Comparison of ENCODE assay signal across 13 cellular contexts in the genomic region with DNA sequence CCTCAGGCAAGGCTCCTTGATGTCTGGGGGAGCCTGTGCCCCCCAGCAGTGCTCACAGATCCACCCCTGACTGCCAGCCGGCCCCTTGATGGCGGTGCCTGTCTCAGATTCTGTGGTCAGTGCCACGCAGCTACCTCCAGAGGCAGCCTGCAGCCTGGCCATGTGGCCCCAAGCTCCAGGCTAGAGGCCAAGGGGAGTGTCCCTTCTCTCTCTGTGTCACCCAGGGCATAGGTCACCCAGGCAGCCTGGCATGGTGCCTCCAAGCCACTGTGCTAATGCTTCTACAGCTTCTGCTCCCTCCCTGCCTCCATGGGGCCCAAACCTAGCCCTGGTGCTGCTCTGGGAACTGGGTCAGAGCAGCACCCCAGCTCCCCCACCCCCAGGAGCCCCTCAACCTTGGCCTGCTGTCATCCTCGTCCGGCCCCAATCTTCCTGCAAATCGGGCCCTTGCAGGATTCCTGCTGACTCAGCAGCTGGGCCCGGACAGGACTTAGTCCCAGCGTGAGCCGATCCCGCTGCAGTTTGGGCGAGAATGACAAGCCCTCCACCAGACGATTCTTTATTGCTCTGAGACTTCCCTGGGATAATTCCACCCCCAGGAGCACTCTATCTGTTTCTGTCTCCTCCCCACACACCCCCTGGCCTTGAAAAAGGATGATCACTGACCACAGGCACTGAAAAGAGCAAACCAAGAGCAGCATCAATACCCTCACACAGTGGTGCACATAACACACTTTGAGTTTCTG. TPM values are rescaled to one million over a fixed set of nuclear protein-coding genes. Genes with fewer than 3 reads are reported as not detected.
A peak's percentile ranks its signal among the peaks of the same experiment; 100 is the strongest.
DNase-seq lines count a peak whose midpoint lies in the region; ATAC-seq and TF ChIP-seq lines count a peak whose summit lies in the region.
"Had no signal": no experiment of that assay in that cellular context is flagged by ENCODE, and none has a peak within 500 bp of the region (broad histone marks: within the 10 kb centered on the region; RNA-seq: fewer than 3 reads in every experiment).

No MANE protein-coding gene starts in this region.

- no peak overlapping the region for H3K4me3 ChIP-seq in mammary epithelial cell (replicated peaks in 1 of 3; ENCODE audit: insufficient read depth in 1 of 3, low read depth in 2 of 3, low read length in 3 of 3)
- no peak overlapping the region for H3K4me3 ChIP-seq in fibroblast of mammary gland (ENCODE audit: control insufficient read depth, low read depth, low read length)
- no peak overlapping the region for H3K4me3 ChIP-seq in mucosa of descending colon
- no peak overlapping the region for H3K4me3 ChIP-seq in A673 (ENCODE audit: low read depth, low read length, poor library complexity, severe bottlenecking)

- no peaks in the 10 kb centered on the region for H3K4me1 Mint-ChIP-seq in MCF 10A (ENCODE audit: insufficient read depth, unreplicated experiment)
- H3K4me1 Mint-ChIP-seq in natural killer cell treated with Interleukin-12 subunit alpha and Interleukin-12 subunit beta and Interleukin-15 and Interleukin-18, amount 100 ng/mL, for 72 hours (ENCODE audit: low read depth in 2 of 2), result peaks cover 0 to 8% of the 10 kb centered on the region in 2 donors

- POLR2A ChIA-PET in MCF 10A (lab: Yijun Ruan, JAX), result no interaction called here
- POLR2A ChIA-PET in A673 (lab: Charles Lee; ENCODE audit: low non-redundant PET), result no interaction called here

- in situ Hi-C loops in mammary epithelial cell (cut with MboI; ENCODE audit: low sequenced_read_pairs in 2 of 2), result no loop called here

- no peaks in the 10 kb centered on the region for H3K36me3 Mint-ChIP-seq in MCF 10A (ENCODE audit: insufficient read depth, unreplicated experiment)
- no peaks in the 10 kb centered on the region for H3K36me3 Mint-ChIP-seq in natural killer cell treated with Interleukin-12 subunit alpha and Interleukin-12 subunit beta and Interleukin-15 and Interleukin-18, amount 100 ng/mL, for 72 hours

- no peak overlapping the region for H3K4me3 Mint-ChIP-seq in MCF 10A (ENCODE audit: unreplicated experiment)
- no peak overlapping the region for H3K4me3 Mint-ChIP-seq in natural killer cell treated with Interleukin-12 subunit alpha and Interleukin-12 subunit beta and Interleukin-15 and Interleukin-18, amount 100 ng/mL, for 72 hours

- CTCF ChIA-PET in MCF 10A (lab: Yijun Ruan, JAX), result interaction anchor here (0.7 kb wide), 1 partner anchor 15 kb away, joined by 3 read pairs; no protein-coding TSS in a partner anchor
- CTCF ChIA-PET in mammary epithelial cell (lab: Charles Lee; ENCODE audit: low non-redundant PET), result no interaction called here
- CTCF ChIA-PET in A673 (lab: Charles Lee), result no interaction called here

- no peaks in the 10 kb centered on the region for H3K9me3 Mint-ChIP-seq in MCF 10A (ENCODE audit: unreplicated experiment)
- H3K9me3 Mint-ChIP-seq in natural killer cell treated with Interleukin-12 subunit alpha and Interleukin-12 subunit beta and Interleukin-15 and Interleukin-18, amount 100 ng/mL, for 72 hours, result no peaks in the 10 kb centered on the region

- no peaks in the 10 kb centered on the region for H3K27me3 ChIP-seq in mammary epithelial cell (ENCODE audit: insufficient read depth, low read length)
- H3K27me3 ChIP-seq in A673 (replicated peaks; ENCODE audit: insufficient read depth, low read depth, low read length, poor library complexity), result no peaks in the 10 kb centered on the region
- H3K27me3 ChIP-seq: neutrophil had no signal

- no peaks in the 10 kb centered on the region for H3K9me3 ChIP-seq in mammary epithelial cell (replicated peaks; ENCODE audit: insufficient read depth, low read length)
- H3K9me3 ChIP-seq in mucosa of descending colon, result no peaks in the 10 kb centered on the region
- no peaks in the 10 kb centered on the region for H3K9me3 ChIP-seq in A673 (ENCODE audit: low read depth, low read length, poor library complexity, severe bottlenecking)
- H3K9me3 ChIP-seq: neutrophil had no signal

- BruUV-seq in MCF 10A (replicated peaks; lab: Mats Ljungman, UMichigan), result no TSS peak
- BruUV-seq in mammary epithelial cell (replicated peaks; lab: Mats Ljungman, UMichigan), result no TSS peak
- no TSS peak for BruUV-seq in A673 (replicated peaks; lab: Mats Ljungman, UMichigan)

- H3K9ac ChIP-seq in mammary epithelial cell (ENCODE audit: insufficient read depth, low read length), result no peak overlapping the region

- DNase-seq in MCF 10A (ENCODE audit: unreplicated experiment), result peak; percentile 9
- DNase-seq in mammary epithelial cell, result no peak
- peak; percentile 28 for DNase-seq in fibroblast of mammary gland (ENCODE audit: low read depth)
- peak; percentile 77 to 84 (median 83) for DNase-seq in mucosa of descending colon
- no peak for DNase-seq in natural killer cell treated with Interleukin-12 subunit alpha and Interleukin-12 subunit beta and Interleukin-15 and Interleukin-18, amount 100 ng/mL, for 72 hours (ENCODE audit: low spot score)
- DNase-seq in NCI-H2227 treated with DMSO at 0.1 percent for 48 hours (lab: John Stamatoyannopoulos, UW), result no peak
- no peak for DNase-seq in A673 (ENCODE audit: low spot score)
- DNase-seq: NCI-H1417 treated with DMSO at 0.1 percent for 48 hours; stimulated activated CD4-positive, alpha-beta T cell treated with anti-CD3 and anti-CD28 coated beads, Interleukin-1b, Interleukin-23, amount 100 ng/mL, for 48 hours; stimulated activated naive CD8-positive, alpha-beta T cell treated with anti-CD3 and anti-CD28 coated beads, Interleukin-15, Interleukin-2, amounts not matched to agents 100 U/mL and 50 U/mL, for 24 hours; T1000 had no signal

- WGBS in mammary epithelial cell (ENCODE audit: low coverage, missing lambda C conversion rate), result 81% methylated on average over 11 of the region's 12 CpGs

- H3K4me1 ChIP-seq in mammary epithelial cell (ENCODE audit: insufficient read depth, low read length) (peaks cover 3% of the 10 kb centered on the region), mucosa of descending colon (ENCODE audit: low read depth) (peaks cover 5% of the 10 kb centered on the region), A673 (ENCODE audit: insufficient read depth, low read length, poor library complexity, severe bottlenecking) (no peaks in the 10 kb centered on the region)

- H3K27ac ChIP-seq in mammary epithelial cell (ENCODE audit: insufficient read depth, low read depth, low read length) (no peak overlapping the region), A673 (ENCODE audit: low read depth, low read length, poor library complexity, severe bottlenecking) (no peak overlapping the region)
- H3K27ac ChIP-seq: neutrophil had no signal

- TF ChIP-seq CTCF in MCF 10A (IDR thresholded peaks at IDR 0.05; ENCODE audit: unreplicated experiment), result no peak
- TF ChIP-seq CTCF in mammary epithelial cell (conservative IDR thresholded peaks at IDR 0.05 in 1 of 2, IDR thresholded peaks at IDR 0.05 in 1 of 2; ENCODE audit: extremely low read depth in 1 of 2, insufficient read depth in 1 of 2, low read depth in 1 of 2, low read length in 2 of 2), result no peak
- no peak for TF ChIP-seq CTCF in fibroblast of mammary gland (conservative IDR thresholded peaks at IDR 0.05; ENCODE audit: control insufficient read depth, insufficient read depth, low read depth, low read length)
- no peak for TF ChIP-seq CTCF in mucosa of descending colon (IDR thresholded peaks at IDR 0.05)
- TF ChIP-seq CTCF in A673 (conservative IDR thresholded peaks at IDR 0.05; ENCODE audit: low read depth, low read length), result no peak

- H3K27ac Mint-ChIP-seq in MCF 10A (ENCODE audit: low read depth, unreplicated experiment), result no peak overlapping the region
- H3K27ac Mint-ChIP-seq in natural killer cell treated with Interleukin-12 subunit alpha and Interleukin-12 subunit beta and Interleukin-15 and Interleukin-18, amount 100 ng/mL, for 72 hours, result no peak overlapping the region

- intact Hi-C loops in MCF 10A (cut with micrococcal nuclease) (no loop called here), mammary epithelial cell (cut with micrococcal nuclease) (no loop called here), mucosa of descending colon (cut with DNase I, micrococcal nuclease) (no loop called here), A673 (cut with micrococcal nuclease; ENCODE audit: unreplicated experiment) (no loop called here)

- dilution Hi-C loops in mammary epithelial cell (cut with HindIII; ENCODE audit: low sequenced_read_pairs), result no loop called here

- H2AFZ ChIP-seq in mammary epithelial cell (ENCODE audit: low read depth, low read length), result no peak overlapping the region

- ATAC-seq in mucosa of descending colon, result peak; percentile 93
- no peak for ATAC-seq in natural killer cell treated with Interleukin-12 subunit alpha and Interleukin-12 subunit beta and Interleukin-15 and Interleukin-18, amount 100 ng/mL, for 72 hours
- no peak for ATAC-seq in GM21529 (IDR thresholded peaks at IDR 0.05; ENCODE audit: unreplicated experiment)
- ATAC-seq: stimulated activated naive CD8-positive, alpha-beta T cell treated with anti-CD3 and anti-CD28 coated beads, Interleukin-15, Interleukin-2, amounts not matched to agents 100 U/mL and 50 U/mL, for 24 hours had no signal

- H3K27me3 Mint-ChIP-seq in MCF 10A (ENCODE audit: insufficient read depth, unreplicated experiment), result no peaks in the 10 kb centered on the region
- no peaks in the 10 kb centered on the region for H3K27me3 Mint-ChIP-seq in natural killer cell treated with Interleukin-12 subunit alpha and Interleukin-12 subunit beta and Interleukin-15 and Interleukin-18, amount 100 ng/mL, for 72 hours

- H3K4me2 ChIP-seq in mammary epithelial cell (ENCODE audit: insufficient read depth, low read depth, low read length), result no peak overlapping the region

- H3K79me2 ChIP-seq in mammary epithelial cell (ENCODE audit: insufficient read depth, low read length), result no peaks in the 10 kb centered on the region

- H3K36me3 ChIP-seq in mammary epithelial cell (ENCODE audit: insufficient read depth, low read length) (no peaks in the 10 kb centered on the region), mucosa of descending colon (ENCODE audit: low read depth) (no peaks in the 10 kb centered on the region), A673 (ENCODE audit: insufficient read depth, low read length, poor library complexity, severe bottlenecking) (no peaks in the 10 kb centered on the region)

- H4K20me1 ChIP-seq in mammary epithelial cell (ENCODE audit: insufficient read depth, low read length), result no peaks in the 10 kb centered on the region

RNA-seq across cellular contexts. Expression of a gene that starts 2.7 kb away (rescaled TPM):
- total RNA-seq in MCF 10A (2022) (not detected in 2 replicates), mammary epithelial cell (under 1 TPM in 1 of 2 donors, not detected in 1; under 0.01 TPM), mucosa of descending colon (1 to 10 TPM; 1.3 to 2.3 (median 2.0) TPM), A673 (2021) (not detected in 2 replicates)
- 0.03 TPM for polyA plus RNA-seq in mammary epithelial cell
- not detected for polyA minus RNA-seq in mammary epithelial cell
- under 1 TPM; 0.48 to 0.50 TPM for total RNA-seq in natural killer cell treated with Interleukin-12 subunit alpha and Interleukin-12 subunit beta and Interleukin-15 and Interleukin-18, amount 100 ng/mL, for 72 hours

RNA-seq across cellular contexts. Expression of a gene that starts 40.2 kb away (rescaled TPM):
- total RNA-seq in MCF 10A (2022) (16.8 and 17.9 TPM in 2 replicates), mammary epithelial cell (10 to 100 TPM; 29.9 to 87.5 TPM), mucosa of descending colon (10 to 100 TPM in 1 of 3 donors, 1 to 10 TPM in 2; 5.3 to 11.7 (median 6.7) TPM), A673 (2021) (12.7 and 18.4 TPM in 2 replicates)
- polyA plus RNA-seq in mammary epithelial cell, result 13.9 TPM
- polyA minus RNA-seq in mammary epithelial cell, result 19.2 TPM
- 10 to 100 TPM; 13.0 to 21.3 TPM for total RNA-seq in natural killer cell treated with Interleukin-12 subunit alpha and Interleukin-12 subunit beta and Interleukin-15 and Interleukin-18, amount 100 ng/mL, for 72 hours

Comparison
In these comparisons a context has a peak if more than half of its experiments do, and no peak if none do; other contexts are left out.
1. DNase-seq: peak in MCF 10A (single experiment), fibroblast of mammary gland (single experiment) and mucosa of descending colon (3 of 3); none in mammary epithelial cell (single experiment), natural killer cell treated with Interleukin-12 subunit alpha and Interleukin-12 subunit beta and Interleukin-15 and Interleukin-18, amount 100 ng/mL, for 72 hours (single experiment), NCI-H2227 treated with DMSO at 0.1 percent for 48 hours (single experiment) and A673 (single experiment).